In genomic region chr1:23896491-23896890, GRCh38 we compare ENCODE assay signal across 1 cellular context.
TF ChIP-seq lines count a peak whose summit lies in the region.

No MANE protein-coding gene starts in this region.

TF ChIP-seq in GM23338, 12 proteins besides CTCF, POLR2A, EP300 and RAD21 (continued from another document):
- no peak for TF ChIP-seq ETS1 (IDR thresholded peaks at IDR 0.05)
- TF ChIP-seq JUNB (IDR thresholded peaks at IDR 0.05; ENCODE audit: unreplicated experiment), result no peak
- no peak for TF ChIP-seq ZNF462 (CRISPR knock-in tag; IDR thresholded peaks at IDR 0.05)
- TF ChIP-seq ZNF114 (CRISPR knock-in tag; IDR thresholded peaks at IDR 0.05), result no peak
